9 cellular contexts compared by ENCODE assay signal in genomic region chr17:19386276-19386863, GRCh38. TPM values are rescaled to one million over a fixed set of nuclear protein-coding genes. Genes with fewer than 3 reads are reported as not detected.
DNase-seq lines count a peak whose midpoint lies in the region; ATAC-seq lines count a peak whose summit lies in the region.
"Had no signal": no experiment of that assay in that cellular context is flagged by ENCODE, and none has a peak within 500 bp of the region (broad histone marks: within the 10 kb centered on the region; RNA-seq: fewer than 3 reads in every experiment).

No MANE protein-coding gene starts in this region.

- no peaks in the 10 kb centered on the region for H3K9me3 ChIP-seq in SK-N-MC (ENCODE audit: low read depth, low read length)

- peak; percentile 44 for DNase-seq in H4 (ENCODE audit: low spot score)
- no peak for DNase-seq in SK-N-MC (ENCODE audit: low read depth, low spot score)
- peak; percentile 49 for DNase-seq in glomerular visceral epithelial cell (ENCODE audit: extremely low spot score)
- peak; percentile 76 for DNase-seq in sciatic nerve (ENCODE audit: low spot score)
- no peak for DNase-seq in cerebellar cortex (ENCODE audit: low spot score)
- no peak for DNase-seq in NCI-H526 treated with DMSO at 0.1 percent for 48 hours (lab: John Stamatoyannopoulos, UW)
- no peak for DNase-seq in GM19238 (ENCODE audit: insufficient read length, low spot score)

- peak overlapping the region; percentile 75 for H3K9ac ChIP-seq in SK-N-MC (ENCODE audit: insufficient read length)

- H3K36me3 ChIP-seq in SK-N-MC (ENCODE audit: insufficient read depth, low read length), result peaks cover 37% of the 10 kb centered on the region

- peak overlapping the region; percentile 84 for H3K4me3 ChIP-seq in SK-N-MC

- intact Hi-C loops in sciatic nerve (cut with DNase I), result no loop called here

- H3K27ac ChIP-seq in SK-N-MC, result peak overlapping the region; percentile 82

- ATAC-seq in sciatic nerve, result peak; percentile 44
- ATAC-seq in HG03280 (IDR thresholded peaks at IDR 0.05; ENCODE audit: unreplicated experiment), result no peak

RNA-seq across cellular contexts. Expression of gene MFAP4, which starts 0.6 kb away (rescaled TPM):
- total RNA-seq in H4 (2014; rRNA removed; shearing (Covaris generic)), result 122 and 168 TPM in 2 replicates
- total RNA-seq in sciatic nerve, result 115 TPM
- total RNA-seq: glomerular endothelial cell had no signal

RNA-seq across cellular contexts. Expression of gene MAPK7, which starts 8.1 kb away (rescaled TPM):
- 6.2 and 31.0 TPM in 2 replicates for total RNA-seq in H4 (2014; rRNA removed; shearing (Covaris generic))
- 28.2 TPM for total RNA-seq in sciatic nerve

RNA-seq across cellular contexts. Expression of gene B9D1, which starts 23.8 kb away (rescaled TPM):
- total RNA-seq in H4 (2014; rRNA removed; shearing (Covaris generic)), result 46.3 and 73.2 TPM in 2 replicates
- 19.8 TPM for total RNA-seq in sciatic nerve

RNA-seq across cellular contexts. Expression of gene RNF112, which starts 24.7 kb away (rescaled TPM):
- 0.15 and 1.4 TPM in 2 replicates for total RNA-seq in H4 (2014; rRNA removed; shearing (Covaris generic))
- 3.9 TPM for total RNA-seq in sciatic nerve

Comparison
In these comparisons a context has a peak if more than half of its experiments do, and no peak if none do; other contexts are left out.
1. DNase-seq: peak in H4 (single experiment), glomerular visceral epithelial cell (single experiment) and sciatic nerve (single experiment); none in SK-N-MC (single experiment), cerebellar cortex (single experiment), NCI-H526 treated with DMSO at 0.1 percent for 48 hours (single experiment) and GM19238 (single experiment).